Comparison of ENCODE assay signal across 15 cellular contexts in the genomic region with DNA sequence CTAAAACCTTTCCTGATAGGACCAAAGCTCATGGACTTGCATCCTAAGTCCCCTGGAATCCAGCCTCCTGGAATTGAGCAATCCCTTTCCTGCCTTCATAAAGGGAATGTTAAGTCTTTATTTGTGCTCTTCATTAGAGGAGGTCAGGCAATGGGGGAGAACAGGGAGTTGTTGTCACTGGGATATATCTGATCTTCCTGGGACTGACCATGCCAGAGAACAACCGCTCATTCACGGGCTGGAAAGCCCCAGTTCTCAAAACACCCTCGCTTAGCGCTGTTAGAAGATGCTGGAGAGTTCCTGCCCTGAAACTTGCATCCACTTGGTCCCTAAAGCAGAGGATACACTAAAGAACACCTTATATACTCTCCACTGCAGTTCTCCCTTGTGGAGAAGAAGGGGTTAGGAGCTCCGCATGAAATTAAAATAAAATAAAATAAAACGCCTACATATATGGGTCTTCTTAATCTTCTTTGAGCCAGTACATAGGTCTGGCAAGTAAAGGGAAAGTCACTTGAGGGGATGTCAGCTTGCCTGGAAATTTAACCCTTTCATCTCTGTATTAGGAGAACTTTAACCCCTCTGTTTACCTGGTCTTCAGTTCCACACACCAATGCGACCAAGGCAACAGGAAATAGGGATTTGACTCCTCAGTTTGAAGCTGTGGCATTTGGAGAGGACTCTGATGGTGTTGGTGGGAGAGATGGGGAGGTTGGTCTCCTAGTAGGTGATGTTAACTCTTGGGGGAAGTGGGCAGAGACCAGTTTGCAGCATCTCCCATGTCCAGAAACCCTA. TPM values are rescaled to one million over a fixed set of nuclear protein-coding genes. Genes with fewer than 3 reads are reported as not detected.
DNase-seq lines count a peak whose midpoint lies in the region; ATAC-seq and TF ChIP-seq lines count a peak whose summit lies in the region.
"Had no signal": no experiment of that assay in that cellular context is flagged by ENCODE, and none has a peak within 500 bp of the region (broad histone marks: within the 10 kb centered on the region; RNA-seq: fewer than 3 reads in every experiment).

No MANE protein-coding gene starts in this region.

- H3K4me3 ChIP-seq in stomach (peak overlapping the region; percentile 46 to 55 (median 50)), Peyer's patch (peak overlapping the region in 2 of 4 donors; percentile 27 to 49)

- H3K27me3 ChIP-seq in stomach (peaks cover 0 to 60% (median 18%) of the 10 kb centered on the region in 3 donors), Peyer's patch (no peaks in the 10 kb centered on the region)

- TF ChIP-seq CTCF in endothelial cell (IDR thresholded peaks at IDR 0.05; ENCODE audit: unreplicated experiment) (no peak), stomach (IDR thresholded peaks at IDR 0.05) (no peak), Peyer's patch (IDR thresholded peaks at IDR 0.05) (no peak)

- 11 to 20% (median 15%) methylated on average over 7 of the region's 7 CpGs for WGBS in stomach, 5 donors

- no peak overlapping the region for H3K27ac Mint-ChIP-seq in endothelial cell (ENCODE audit: unreplicated experiment)
- H3K27ac Mint-ChIP-seq: activated naive CD8-positive, alpha-beta T cell treated with anti-CD3 and anti-CD28 coated beads, Interleukin-2, amount 50 U/mL, for 24 hours; natural killer cell; stimulated activated naive CD8-positive, alpha-beta T cell treated with anti-CD3 and anti-CD28 coated beads, Interleukin-15, Interleukin-2, amounts not matched to agents 100 ng/mL and 50 ng/mL, for 24 hours; T-helper 1 cell treated with Interleukin-12 subunit alpha and Interleukin-12 subunit beta and Interleukin-4 antibody, amounts not matched to agents 30 μg/mL and 1 μg/mL, for 36 hours had no signal

- DNase-seq in SK-N-DZ (ENCODE audit: low spot score): peak; percentile 55
- DNase-seq in endothelial cell (ENCODE audit: low spot score): no peak
- no peak for DNase-seq in left lobe of liver (ENCODE audit: low spot score)
- DNase-seq in stomach: no peak
- no peak for DNase-seq in midbrain (lab: John Stamatoyannopoulos, UW)
- no peak for DNase-seq in Peyer's patch
- DNase-seq: activated naive CD8-positive, alpha-beta T cell treated with anti-CD3 and anti-CD28 coated beads, Interleukin-2, amount 50 U/mL, for 24 hours; Caco-2; natural killer cell; NCI-H1694 treated with DMSO at 0.1 percent for 48 hours; NK-92 treated with Interleukin-12 subunit alpha and Interleukin-12 subunit beta, amount 100 ng/mL, for 24 hours had no signal

- TF ChIP-seq EP300 in stomach (IDR thresholded peaks at IDR 0.05): no peak

- TF ChIP-seq POLR2A in stomach (IDR thresholded peaks at IDR 0.05) (no peak), Peyer's patch (IDR thresholded peaks at IDR 0.05) (no peak)

- peaks cover 5% of the 10 kb centered on the region for H3K36me3 Mint-ChIP-seq in endothelial cell (ENCODE audit: low read depth, unreplicated experiment)

- H3K4me3 Mint-ChIP-seq in endothelial cell (ENCODE audit: unreplicated experiment): peak overlapping the region; percentile 84
- H3K4me3 Mint-ChIP-seq: activated naive CD8-positive, alpha-beta T cell treated with anti-CD3 and anti-CD28 coated beads, Interleukin-2, amount 50 U/mL, for 24 hours; natural killer cell; stimulated activated naive CD8-positive, alpha-beta T cell treated with anti-CD3 and anti-CD28 coated beads, Interleukin-15, Interleukin-2, amounts not matched to agents 100 ng/mL and 50 ng/mL, for 24 hours; T-helper 1 cell treated with Interleukin-12 subunit alpha and Interleukin-12 subunit beta and Interleukin-4 antibody, amounts not matched to agents 30 μg/mL and 1 μg/mL, for 36 hours had no signal

- H3K27ac ChIP-seq in stomach (peak overlapping the region in 1 of 5 donors; percentile 70), Peyer's patch (no peak overlapping the region)

- no peaks in the 10 kb centered on the region for H3K36me3 ChIP-seq in stomach
- no peaks in the 10 kb centered on the region for H3K36me3 ChIP-seq in Peyer's patch

- peak; percentile 27 for ATAC-seq in left lobe of liver
- ATAC-seq in HG03280 (IDR thresholded peaks at IDR 0.05; ENCODE audit: unreplicated experiment): no peak
- ATAC-seq in GM19455 (IDR thresholded peaks at IDR 0.05; ENCODE audit: unreplicated experiment): no peak
- ATAC-seq: activated naive CD8-positive, alpha-beta T cell treated with anti-CD3 and anti-CD28 coated beads, Interleukin-2, amount 50 U/mL, for 24 hours; natural killer cell had no signal

- no peaks in the 10 kb centered on the region for H3K9me3 Mint-ChIP-seq in endothelial cell (ENCODE audit: unreplicated experiment)

- peaks cover 10% of the 10 kb centered on the region for H3K4me1 Mint-ChIP-seq in endothelial cell (ENCODE audit: unreplicated experiment)

- intact Hi-C loops in stomach (cut with DNase I; ENCODE audit: low total_unique reads): no loop called here

- H3K9me3 ChIP-seq in stomach: peaks cover 0 to 5% (median 0%) of the 10 kb centered on the region in 4 donors
- H3K9me3 ChIP-seq in Peyer's patch: no peaks in the 10 kb centered on the region
- H3K9me3 ChIP-seq: Caco-2 had no signal

- H3K27me3 Mint-ChIP-seq in endothelial cell (ENCODE audit: unreplicated experiment): peaks cover 12% of the 10 kb centered on the region

- H3K4me1 ChIP-seq in stomach: peaks cover 0 to 26% (median 8%) of the 10 kb centered on the region in 4 donors
- H3K4me1 ChIP-seq in Peyer's patch: no peaks in the 10 kb centered on the region
- H3K4me1 ChIP-seq: Caco-2 had no signal

RNA-seq across cellular contexts. Expression of gene SORCS1, which starts 1.2 kb away (rescaled TPM):
- polyA plus RNA-seq in SK-N-DZ (2014; cell fraction: cytosol; rRNA removed): 26.3 and 26.7 TPM in 2 replicates
- 51.1 and 87.2 TPM in 2 replicates for polyA plus RNA-seq in SK-N-DZ (2014; cell fraction: nucleus; rRNA removed)
- total RNA-seq in endothelial cell (ENCODE audit: unreplicated experiment) (0.56 TPM), left lobe of liver (0.10 TPM), stomach (10 to 100 TPM in 2 of 5 donors, 1 to 10 TPM in 1, under 1 TPM in 2; 0.45 to 10.1 (median 2.3) TPM), Peyer's patch (1 to 10 TPM in 3 of 4 donors, under 1 TPM in 1; 0.53 to 5.9 (median 2.4) TPM)
- polyA plus RNA-seq in stomach: under 1 TPM; 0.25 to 0.78 (median 0.61) TPM
- total RNA-seq: Caco-2, natural killer cell had no signal
